ENCODE assay signal across 7 cellular contexts in the genomic region with DNA sequence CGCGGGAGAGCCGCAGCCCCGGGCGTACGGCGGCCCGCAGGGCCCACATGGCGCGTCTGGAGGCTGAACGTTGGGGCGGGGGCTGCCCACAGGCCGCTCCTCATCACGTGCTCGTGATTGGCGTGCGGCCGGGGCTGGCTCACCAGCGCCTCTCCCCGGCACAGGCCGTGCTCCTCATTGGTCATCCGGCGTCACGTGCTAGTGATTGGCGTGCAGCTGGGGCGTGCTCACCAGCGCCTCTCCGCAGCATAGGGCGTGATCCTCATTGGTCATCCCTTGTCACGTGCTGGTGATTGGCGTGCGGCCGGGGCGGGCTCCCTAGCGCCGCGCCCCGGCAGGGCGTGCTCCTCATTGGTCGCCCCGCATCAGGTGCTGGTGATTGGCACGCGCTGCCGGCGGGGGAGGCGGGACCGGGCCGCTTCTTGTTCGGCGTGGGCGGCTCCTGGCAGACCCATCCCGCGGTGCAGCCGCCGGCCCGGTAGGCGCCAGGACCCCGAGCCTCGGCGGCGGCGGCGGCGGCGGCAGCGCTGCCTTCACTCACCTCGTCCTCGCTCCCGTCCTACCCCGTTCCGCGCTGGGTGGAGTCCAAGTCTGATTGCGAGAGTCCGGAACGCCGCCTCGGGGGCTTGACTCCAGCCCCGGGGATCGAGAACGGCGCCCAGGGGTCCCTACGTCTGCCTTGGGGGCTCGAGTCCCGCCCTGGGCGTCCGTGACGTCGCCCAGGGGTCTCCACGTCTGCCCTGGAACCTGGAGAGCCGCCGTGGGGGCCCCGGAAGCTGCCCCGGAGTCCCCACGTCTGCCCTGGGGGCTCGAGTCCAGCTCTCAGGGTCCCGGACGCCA. TPM values are rescaled to one million over a fixed set of nuclear protein-coding genes. Genes with fewer than 3 reads are reported as not detected.
A peak's percentile ranks its signal among the peaks of the same experiment; 100 is the strongest.
DNase-seq lines count a peak whose midpoint lies in the region; ATAC-seq lines count a peak whose summit lies in the region.

A gene with protein sequence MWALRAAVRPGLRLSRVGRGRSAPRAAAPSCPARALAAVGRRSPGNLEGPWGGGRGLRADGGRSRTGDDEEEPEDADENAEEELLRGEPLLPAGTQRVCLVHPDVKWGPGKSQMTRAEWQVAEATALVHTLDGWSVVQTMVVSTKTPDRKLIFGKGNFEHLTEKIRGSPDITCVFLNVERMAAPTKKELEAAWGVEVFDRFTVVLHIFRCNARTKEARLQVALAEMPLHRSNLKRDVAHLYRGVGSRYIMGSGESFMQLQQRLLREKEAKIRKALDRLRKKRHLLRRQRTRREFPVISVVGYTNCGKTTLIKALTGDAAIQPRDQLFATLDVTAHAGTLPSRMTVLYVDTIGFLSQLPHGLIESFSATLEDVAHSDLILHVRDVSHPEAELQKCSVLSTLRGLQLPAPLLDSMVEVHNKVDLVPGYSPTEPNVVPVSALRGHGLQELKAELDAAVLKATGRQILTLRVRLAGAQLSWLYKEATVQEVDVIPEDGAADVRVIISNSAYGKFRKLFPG (minus strand): TSS at position 58 of the 840 bp plus-strand sequence. CDS start 9 bp downstream, at position 49.

- DNase-seq in T-helper 9 cell (peak; percentile 98), cerebellum (ENCODE audit: low spot score) (peak; percentile 99), left kidney (ENCODE audit: low read depth, low spot score) (peak; percentile 100), NCI-H1105 (lab: John Stamatoyannopoulos, UW) (no peak)
- peak; percentile 90 to 95 for DNase-seq in stimulated activated CD4-positive, alpha-beta T cell treated with anti-CD3 and anti-CD28 coated beads, Interleukin-2, amount 100 ng/mL, for 48 hours

- ATAC-seq in GM19023 (IDR thresholded peaks at IDR 0.05; ENCODE audit: unreplicated experiment), result peak; percentile 82
- peak; percentile 79 for ATAC-seq in HG03175 (IDR thresholded peaks at IDR 0.05; ENCODE audit: unreplicated experiment)

RNA-seq across cellular contexts. Expression of the gene that starts here (rescaled TPM):
- 11.6 TPM for total RNA-seq in cerebellum
